18 cellular contexts compared by ENCODE assay signal in the genomic region with DNA sequence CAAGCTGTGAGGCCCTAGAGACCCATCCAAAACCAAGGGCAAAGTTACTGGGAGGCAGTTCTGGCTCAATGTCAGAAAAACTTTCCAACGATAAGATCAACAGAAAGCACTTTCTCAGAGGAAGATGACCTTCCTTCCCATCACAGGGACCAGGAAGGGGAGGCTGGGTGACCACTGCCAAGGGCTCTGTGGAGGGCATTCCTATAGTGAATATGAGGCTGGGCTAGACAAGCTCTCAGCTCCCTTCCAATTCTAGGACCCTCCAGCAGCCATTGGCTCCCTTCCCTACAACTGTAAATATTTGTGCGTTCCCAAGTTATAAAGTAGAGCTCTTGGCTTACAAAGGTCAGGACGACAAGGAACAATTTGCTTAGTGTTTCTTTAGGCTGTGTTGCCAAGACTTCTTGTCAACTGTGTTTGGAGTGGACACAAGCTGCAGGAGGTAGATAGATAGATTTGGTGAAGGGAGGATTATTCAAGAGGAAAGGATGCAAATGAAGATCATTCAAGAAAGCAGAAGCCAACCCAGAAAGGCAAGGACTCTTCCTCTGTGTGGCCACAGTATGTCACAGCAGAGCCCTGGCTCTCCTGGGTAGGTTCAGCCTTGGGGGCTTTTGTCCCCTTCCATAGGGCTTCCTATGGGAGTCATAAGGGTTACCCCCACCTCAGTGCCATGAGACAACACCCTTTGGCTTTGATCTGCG.
DNase-seq lines count a peak whose midpoint lies in the region; ATAC-seq and TF ChIP-seq lines count a peak whose summit lies in the region.
"Had no signal": no experiment of that assay in that cellular context is flagged by ENCODE, and none has a peak within 500 bp of the region (broad histone marks: within the 10 kb centered on the region; RNA-seq: fewer than 3 reads in every experiment).

No MANE protein-coding gene starts in this region.

- H2AFZ ChIP-seq in Karpas-422 (ENCODE audit: low read length) = no peak overlapping the region

- H3K4me1 ChIP-seq in Karpas-422 (ENCODE audit: low read length) (peaks cover 58% of the 10 kb centered on the region), transverse colon (peaks cover 33 to 60% (median 47%) of the 10 kb centered on the region in 4 donors)

- no peaks in the 10 kb centered on the region for H3K9me2 ChIP-seq in Karpas-422 (replicated peaks; ENCODE audit: insufficient read depth, low read length)

- H3K4me3 Mint-ChIP-seq in mesothelial cell of epicardium = no peak overlapping the region
- no peak overlapping the region for H3K4me3 Mint-ChIP-seq in activated CD8-positive, alpha-beta T cell treated with anti-CD3 and anti-CD28 coated beads, Interleukin-2, amount 10 ng/mL, durations not matched to agents 7 days and 5 days
- H3K4me3 Mint-ChIP-seq: activated naive CD8-positive, alpha-beta T cell; activated T-cell treated with anti-CD3 and anti-CD28 coated beads, Interleukin-2, amount 50 U/mL, for 4 hours had no signal

- no peaks in the 10 kb centered on the region for H3K27me3 Mint-ChIP-seq in mesothelial cell of epicardium (ENCODE audit: low read depth)
- peaks cover 18% of the 10 kb centered on the region for H3K27me3 Mint-ChIP-seq in activated CD8-positive, alpha-beta T cell treated with anti-CD3 and anti-CD28 coated beads, Interleukin-2, amount 10 ng/mL, durations not matched to agents 7 days and 5 days (ENCODE audit: low read depth)
- H3K27me3 Mint-ChIP-seq: activated naive CD8-positive, alpha-beta T cell had no signal

- H3K36me3 ChIP-seq in Karpas-422 (ENCODE audit: insufficient read depth, low read length) (no peaks in the 10 kb centered on the region), transverse colon (no peaks in the 10 kb centered on the region)
- H3K36me3 ChIP-seq: right atrium auricular region had no signal

- TF ChIP-seq CTCF in VCaP (conservative IDR thresholded peaks at IDR 0.05) (no peak), mesothelial cell of epicardium (IDR thresholded peaks at IDR 0.05; ENCODE audit: unreplicated experiment) (no peak), transverse colon (IDR thresholded peaks at IDR 0.05) (no peak)

- no peak for TF ChIP-seq EP300 in transverse colon (IDR thresholded peaks at IDR 0.05; ENCODE audit: low read depth)

- in situ Hi-C loops in transverse colon (cut with MboI; ENCODE audit: low pct_ligation_motif_present in 1 of 4, low pct_unique_long_range_greater_than_20kb in 1 of 4, low sequenced_read_pairs in 3 of 4) = no loop called here

- H3K27ac ChIP-seq in Karpas-422 (ENCODE audit: low read length) (peak overlapping the region; percentile 97), VCaP (peak overlapping the region; percentile 20), transverse colon (peak overlapping the region; percentile 65 to 88 (median 75))
- H3K27ac ChIP-seq: right atrium auricular region had no signal

- H3K27ac Mint-ChIP-seq in mesothelial cell of epicardium = peak overlapping the region; percentile 96
- no peak overlapping the region for H3K27ac Mint-ChIP-seq in activated CD8-positive, alpha-beta T cell treated with anti-CD3 and anti-CD28 coated beads, Interleukin-2, amount 10 ng/mL, durations not matched to agents 7 days and 5 days
- H3K27ac Mint-ChIP-seq: activated naive CD8-positive, alpha-beta T cell had no signal

- no peak for TF ChIP-seq POLR2A in transverse colon (IDR thresholded peaks at IDR 0.05)

- intact Hi-C loops in transverse colon (cut with DNase I; ENCODE audit: low total_unique reads) = loop anchor here (5.0 kb wide), 1 partner anchor 224 kb away; the partner anchor contains the start of gene TLE3

- no peaks in the 10 kb centered on the region for H3K36me3 Mint-ChIP-seq in mesothelial cell of epicardium
- no peaks in the 10 kb centered on the region for H3K36me3 Mint-ChIP-seq in activated CD8-positive, alpha-beta T cell treated with anti-CD3 and anti-CD28 coated beads, Interleukin-2, amount 10 ng/mL, durations not matched to agents 7 days and 5 days (ENCODE audit: low read depth)
- H3K36me3 Mint-ChIP-seq: activated naive CD8-positive, alpha-beta T cell had no signal

- peak overlapping the region; percentile 88 for H3K4me2 ChIP-seq in Karpas-422 (ENCODE audit: low read depth, low read length, poor library complexity, severe bottlenecking)

- peak overlapping the region; percentile 65 for H3K9ac ChIP-seq in Karpas-422 (ENCODE audit: low read length)

- H3K4me3 ChIP-seq in Karpas-422 (ENCODE audit: low read length) (peak overlapping the region; percentile 56), transverse colon (no peak overlapping the region)
- H3K4me3 ChIP-seq: body of pancreas, right atrium auricular region had no signal

- no peaks in the 10 kb centered on the region for H3K79me2 ChIP-seq in Karpas-422 (ENCODE audit: low read length)

- peaks cover 85% of the 10 kb centered on the region for H3K4me1 Mint-ChIP-seq in mesothelial cell of epicardium
- peaks cover 11% of the 10 kb centered on the region for H3K4me1 Mint-ChIP-seq in activated CD8-positive, alpha-beta T cell treated with anti-CD3 and anti-CD28 coated beads, Interleukin-2, amount 10 ng/mL, durations not matched to agents 7 days and 5 days (ENCODE audit: low read depth)

- DNase-seq in Karpas-422 = peak; percentile 86
- DNase-seq in mesothelial cell of epicardium (ENCODE audit: low spot score in 2 of 2, unreplicated experiment in 2 of 2) = no peak
- DNase-seq in transverse colon = no peak
- DNase-seq in activated CD8-positive, alpha-beta T cell treated with anti-CD3 and anti-CD28 coated beads, Interleukin-2, amount 10 ng/mL, durations not matched to agents 7 days and 5 days = no peak
- DNase-seq in T-helper 1 cell = no peak
- DNase-seq: activated CD4-positive, alpha-beta T cell treated with anti-CD3 and anti-CD28 coated beads, Interleukin-2, amount 50 U/mL, for 4 hours; activated T-cell treated with anti-CD3 and anti-CD28 coated beads, Interleukin-2, amount 50 U/mL, for 4 hours; body of pancreas; dermis blood vessel endothelial cell; erythroblast; mesendoderm; NCI-H1092; NCI-H524 treated with DMSO at 0.1 percent for 48 hours; stimulated activated CD4-positive, alpha-beta T cell treated with anti-CD3 and anti-CD28 coated beads, Interleukin-1b, Interleukin-23, amount 100 ng/mL, for 48 hours had no signal

- 17 to 29% methylated on average over 1 to 4 of the region's 4 CpGs for whole genome bisulfite sequencing in transverse colon (ENCODE audit: low coverage in 1 of 2), 2 donors

- POLR2A ChIA-PET in activated CD8-positive, alpha-beta T cell treated with anti-CD3 and anti-CD28 coated beads, Interleukin-2, amount 10 ng/mL, durations not matched to agents 7 days and 5 days (lab: Charles Lee) = no interaction called here

- H3K27me3 ChIP-seq in Karpas-422 (ENCODE audit: low read length) = no peaks in the 10 kb centered on the region
- H3K27me3 ChIP-seq in transverse colon = no peaks in the 10 kb centered on the region
- H3K27me3 ChIP-seq: body of pancreas, right atrium auricular region had no signal

- H3K9me3 Mint-ChIP-seq in mesothelial cell of epicardium = no peaks in the 10 kb centered on the region
- H3K9me3 Mint-ChIP-seq in activated CD8-positive, alpha-beta T cell treated with anti-CD3 and anti-CD28 coated beads, Interleukin-2, amount 10 ng/mL, durations not matched to agents 7 days and 5 days (ENCODE audit: insufficient read depth) = no peaks in the 10 kb centered on the region
- H3K9me3 Mint-ChIP-seq: activated T-cell treated with anti-CD3 and anti-CD28 coated beads, Interleukin-2, amount 50 U/mL, for 4 hours had no signal

- CTCF ChIA-PET in activated CD8-positive, alpha-beta T cell treated with anti-CD3 and anti-CD28 coated beads, Interleukin-2, amount 10 ng/mL, durations not matched to agents 7 days and 5 days (lab: Charles Lee) = no interaction called here

- H4K20me1 ChIP-seq in Karpas-422 (ENCODE audit: insufficient read depth, low read depth, low read length) = no peaks in the 10 kb centered on the region

- H3K9me3 ChIP-seq in Karpas-422 (ENCODE audit: low read length) (no peaks in the 10 kb centered on the region), transverse colon (no peaks in the 10 kb centered on the region)
- H3K9me3 ChIP-seq: body of pancreas, right atrium auricular region had no signal

- no peak for ATAC-seq in activated CD8-positive, alpha-beta T cell treated with anti-CD3 and anti-CD28 coated beads, Interleukin-2, amount 10 ng/mL, durations not matched to agents 7 days and 5 days
- no peak for ATAC-seq in HG02610 (IDR thresholded peaks at IDR 0.05; ENCODE audit: unreplicated experiment)
- ATAC-seq: activated T-cell treated with anti-CD3 and anti-CD28 coated beads, Interleukin-2, amount 50 U/mL, for 4 hours; body of pancreas had no signal

Comparison
In these comparisons a context has a peak if more than half of its experiments do, and no peak if none do; other contexts are left out.
1. H3K27ac ChIP-seq: peak in every context shown above with its lines; median percentile 97 in Karpas-422; 75 in transverse colon; 20 in VCaP.